ENCODE assay signal across 9 cellular contexts in the genomic region with DNA sequence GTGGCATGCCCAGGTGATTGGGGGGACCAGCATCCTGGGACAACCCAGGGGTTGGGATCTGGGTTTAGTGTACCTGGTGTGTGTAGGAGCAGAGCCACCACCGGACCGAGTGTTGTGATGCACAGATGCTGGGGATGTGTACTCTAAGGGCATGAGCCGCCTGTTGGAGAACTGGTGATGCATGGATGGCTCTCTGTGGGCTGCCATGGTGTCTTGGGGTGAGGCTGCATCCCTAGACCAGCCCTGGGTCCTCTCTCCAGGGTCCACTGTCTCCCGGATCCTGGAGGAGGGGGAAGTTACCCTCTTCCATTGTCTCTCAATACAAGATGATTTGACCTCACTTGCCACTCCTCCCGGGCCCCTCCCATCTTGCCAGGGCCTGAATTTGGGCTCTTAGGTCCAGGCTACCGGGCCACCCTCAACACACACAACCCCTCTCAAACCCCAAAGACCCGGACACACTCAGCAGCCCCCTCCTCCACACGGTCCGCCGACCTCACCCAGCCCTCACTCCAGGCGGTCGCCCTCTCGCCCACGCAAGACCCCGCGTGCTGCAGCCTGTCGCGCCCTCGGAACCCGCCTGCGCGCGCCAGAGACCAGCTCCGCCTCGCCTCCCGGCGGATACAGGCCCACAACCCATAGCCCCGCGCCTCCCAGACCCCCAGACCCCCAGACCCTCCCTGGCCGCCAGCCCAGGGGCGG. TPM values are rescaled to one million over a fixed set of nuclear protein-coding genes. Genes with fewer than 3 reads are reported as not detected.
DNase-seq lines count a peak whose midpoint lies in the region; ATAC-seq, FAIRE-seq and TF ChIP-seq lines count a peak whose summit lies in the region.
"Had no signal": no experiment of that assay in that cellular context is flagged by ENCODE, and none has a peak within 500 bp of the region (broad histone marks: within the 10 kb centered on the region; RNA-seq: fewer than 3 reads in every experiment).

No MANE protein-coding gene starts in this region.

- H3K4me1 Mint-ChIP-seq in stimulated activated effector memory CD8-positive, alpha-beta T cell treated with anti-CD3 and anti-CD28 coated beads, Interleukin-12 subunit alpha, Interleukin-12 subunit beta, amount 100 ng/mL, for 72 hours: no peaks in the 10 kb centered on the region

- no peak for TF ChIP-seq CTCF in GM12878 (IDR thresholded peaks at IDR 0.05 in 2 of 3, conservative IDR thresholded peaks at IDR 0.05 in 1 of 3; ENCODE audit: control insufficient read depth in 2 of 3, extremely low read depth in 1 of 3, insufficient read depth in 1 of 3, low read depth in 3 of 3, low read length in 3 of 3)

- TF ChIP-seq POLR2A in GM12878 (IDR thresholded peaks at IDR 0.05; ENCODE audit: low read depth, low read length): no peak

- H3K4me3 ChIP-seq in GM12878: peak overlapping the region; percentile 58; the same call in 1 of the 2 replicates
- H3K4me3 ChIP-seq: SK-N-MC had no signal

- no peaks in the 10 kb centered on the region for H4K20me1 ChIP-seq in GM12878 (ENCODE audit: control insufficient read depth, insufficient read depth)

- BruUV-seq in GM12878 (replicated peaks; lab: Mats Ljungman, UMichigan): no TSS peak

- peak overlapping the region; percentile 75 for H3K4me3 Mint-ChIP-seq in stimulated activated effector memory CD8-positive, alpha-beta T cell treated with anti-CD3 and anti-CD28 coated beads, Interleukin-12 subunit alpha, Interleukin-12 subunit beta, amount 100 ng/mL, for 72 hours

- no peaks in the 10 kb centered on the region for H3K27me3 ChIP-seq in GM12878 (replicated peaks in 1 of 2; ENCODE audit: control insufficient read depth in 2 of 2, insufficient read depth in 2 of 2, low read length in 1 of 2)

- RAD21 ChIA-PET in GM12878 (lab: Charles Lee; ENCODE audit: unreplicated experiment): interaction anchor here (0.6 kb wide), 1 partner anchor 39 kb away, joined by 4 read pairs; no protein-coding TSS in a partner anchor

- no peak for TF ChIP-seq RAD21 in GM12878 (IDR thresholded peaks at IDR 0.05; ENCODE audit: insufficient read depth, low read depth, low read length)

- peak; percentile 39 for DNase-seq in ELF-1 (ENCODE audit: low read depth, low spot score)
- no peak for DNase-seq in GM12878 (ENCODE audit: low read depth, low spot score)
- peak; percentile 67 for DNase-seq in iPS-NIHi7 (ENCODE audit: extremely low spot score)
- DNase-seq in stimulated activated effector memory CD8-positive, alpha-beta T cell treated with anti-CD3 and anti-CD28 coated beads, Interleukin-12 subunit alpha, Interleukin-12 subunit beta, amount 100 ng/mL, for 72 hours (ENCODE audit: low spot score in 2 of 2): peak in 1 of 2 donors; percentile 64
- DNase-seq in activated gamma-delta T cell treated with Interleukin-2 at 50 U/mL for 16 hours: no peak
- no peak for DNase-seq in activated CD8-positive, alpha-beta memory T cell treated with anti-CD3 and anti-CD28 coated beads, Interleukin-2, amount 50 U/mL, for 4 hours

- intact Hi-C loops in GM12878 (cut with micrococcal nuclease; ENCODE audit: unreplicated experiment): no loop called here

- H3K36me3 Mint-ChIP-seq in stimulated activated effector memory CD8-positive, alpha-beta T cell treated with anti-CD3 and anti-CD28 coated beads, Interleukin-12 subunit alpha, Interleukin-12 subunit beta, amount 100 ng/mL, for 72 hours: no peaks in the 10 kb centered on the region

- H3K4me1 ChIP-seq in GM12878 (ENCODE audit: control insufficient read depth, insufficient read depth, low read length): no peaks in the 10 kb centered on the region

- FAIRE-seq in GM12878 (lab: Jason Lieb, UNC): no peak

- H3K9ac ChIP-seq in GM12878 (ENCODE audit: control insufficient read depth, insufficient read depth, low read length): peak overlapping the region; percentile 40; the same call in 1 of the 2 replicates

- H3K79me2 ChIP-seq in GM12878 (ENCODE audit: control insufficient read depth, insufficient read depth, low read length): no peaks in the 10 kb centered on the region

- POLR2A ChIA-PET in GM12878 (lab: Charles Lee): no interaction called here

- no peaks in the 10 kb centered on the region for H3K36me3 ChIP-seq in GM12878 (ENCODE audit: control insufficient read depth in 2 of 2, insufficient read depth in 2 of 2, low read length in 1 of 2)

- SMC1A ChIA-PET in GM12878 (lab: Charles Lee; ENCODE audit: uncharacterized antibody, unreplicated experiment): no interaction called here

- TF ChIP-seq EP300 in GM12878 (IDR thresholded peaks at IDR 0.05; ENCODE audit: borderline replicate concordance in 1 of 2, control insufficient read depth in 1 of 2, low read depth in 2 of 2, low read length in 2 of 2): no peak

- no peak overlapping the region for H3K27ac ChIP-seq in GM12878 (ENCODE audit: control insufficient read depth, insufficient read depth)
- H3K27ac ChIP-seq: SK-N-MC had no signal

- 9% methylated on average over 23 of the region's 31 CpGs for WGBS in GM12878 (ENCODE audit: insufficient coverage, insufficient replicate concordance, low lambda C conversion rate, missing lambda C conversion rate)

- peak overlapping the region; percentile 90 for H2AFZ ChIP-seq in GM12878 (ENCODE audit: control insufficient read depth, low read depth, low read length)

- in situ Hi-C loops in GM12878 (cut with MboI): no loop called here

- H3K9me3 ChIP-seq in GM12878 (replicated peaks; ENCODE audit: control insufficient read depth, insufficient read depth, low read length): no peaks in the 10 kb centered on the region

- peak overlapping the region; percentile 77 for H3K4me2 ChIP-seq in GM12878 (ENCODE audit: control insufficient read depth, insufficient read depth)

- peak overlapping the region; percentile 74 for H3K27ac Mint-ChIP-seq in stimulated activated effector memory CD8-positive, alpha-beta T cell treated with anti-CD3 and anti-CD28 coated beads, Interleukin-12 subunit alpha, Interleukin-12 subunit beta, amount 100 ng/mL, for 72 hours

- CTCF ChIA-PET in GM12878 (lab: Yijun Ruan, JAX): interaction anchor here (0.8 kb wide), 1 partner anchor 75 kb away, joined by 3 read pairs; no protein-coding TSS in a partner anchor

- no peaks in the 10 kb centered on the region for H3K9me3 Mint-ChIP-seq in stimulated activated effector memory CD8-positive, alpha-beta T cell treated with anti-CD3 and anti-CD28 coated beads, Interleukin-12 subunit alpha, Interleukin-12 subunit beta, amount 100 ng/mL, for 72 hours

- ATAC-seq in HG03432 (IDR thresholded peaks at IDR 0.05; ENCODE audit: unreplicated experiment): peak; percentile 11
- peak; percentile 29 for ATAC-seq in GM12878
- peak; percentile 24 for ATAC-seq in stimulated activated effector memory CD8-positive, alpha-beta T cell treated with anti-CD3 and anti-CD28 coated beads, Interleukin-12 subunit alpha, Interleukin-12 subunit beta, amount 100 ng/mL, for 72 hours
- no peak for ATAC-seq in HG02973 (IDR thresholded peaks at IDR 0.05; ENCODE audit: unreplicated experiment)

RNA-seq across cellular contexts. Expression of a gene that starts 0.6 kb away (rescaled TPM):
- total RNA-seq in GM12878 (2013; cell fraction: nucleolus; rRNA removed): 4.9 and 5.6 TPM in 2 replicates
- 0.11 TPM in 2 replicates for total RNA-seq in GM12878 (2014; rRNA removed)
- total RNA-seq in GM12878 (2014; rRNA removed; fragmentation: Illumina TruSeq; extraction: Trizol): 0.09 and 0.18 TPM in 2 replicates
- 0.24 and 0.26 TPM in 2 replicates for total RNA-seq in GM12878 (2021)
- 0.50 TPM for polyA plus RNA-seq in GM12878 (2011; ENCODE audit: low read depth)
- polyA plus RNA-seq in GM12878 (2011; rRNA removed): 0.68 and 0.98 TPM in 2 replicates
- polyA plus RNA-seq in GM12878 (2011; cell fraction: cytosol; rRNA removed): 1.5 and 1.8 TPM in 2 replicates
- polyA plus RNA-seq in GM12878 (2011; cell fraction: nucleus; rRNA removed): 10.7 and 12.9 TPM in 2 replicates
- 0.84 and 1.2 TPM in 2 replicates for polyA plus RNA-seq in GM12878 (2012)
- 0.09 TPM in 1 of 2 replicates, not detected in the other for polyA plus RNA-seq in GM12878 (2014; fragmentation: Illumina TruSeq; extraction: Trizol)
- polyA plus RNA-seq in GM12878 (2014; fragmentation: Nextera tagmentation; extraction: Ambion mirVana): not detected
- polyA plus RNA-seq in GM12878 (2014; rRNA removed): 0.56 and 0.66 TPM in 2 replicates
- under 1 TPM in 1 of 2 experiments, not detected in 1; 0.10 TPM for polyA plus RNA-seq in GM12878 (2016; fragmentation: Nextera tagmentation; extraction: Ambion mirVana)
- polyA minus RNA-seq in GM12878 (2011; rRNA and poly(A)+ RNA removed): 0.22 and 1.1 TPM in 2 replicates
- polyA minus RNA-seq in GM12878 (2011; cell fraction: cytosol; rRNA and poly(A)+ RNA removed): not detected in 2 replicates
- polyA minus RNA-seq in GM12878 (2011; cell fraction: nucleus; rRNA and poly(A)+ RNA removed): 0.67 and 0.73 TPM in 2 replicates

RNA-seq across cellular contexts. Expression of a gene that starts 10.7 kb away (rescaled TPM):
- total RNA-seq in GM12878 (2013; cell fraction: nucleolus; rRNA removed): 37.5 and 48.1 TPM in 2 replicates
- 8.0 and 8.4 TPM in 2 replicates for total RNA-seq in GM12878 (2014; rRNA removed)
- total RNA-seq in GM12878 (2014; rRNA removed; fragmentation: Illumina TruSeq; extraction: Trizol): 4.1 and 5.0 TPM in 2 replicates
- 11.8 and 13.9 TPM in 2 replicates for total RNA-seq in GM12878 (2021)
- 3.7 TPM for polyA plus RNA-seq in GM12878 (2011; ENCODE audit: low read depth)
- 8.5 and 26.6 TPM in 2 replicates for polyA plus RNA-seq in GM12878 (2011; rRNA removed)
- polyA plus RNA-seq in GM12878 (2011; cell fraction: cytosol; rRNA removed): 30.9 and 43.3 TPM in 2 replicates
- 92.0 and 98.4 TPM in 2 replicates for polyA plus RNA-seq in GM12878 (2011; cell fraction: nucleus; rRNA removed)
- polyA plus RNA-seq in GM12878 (2012): 10.6 and 11.7 TPM in 2 replicates
- 2.1 and 7.4 TPM in 2 replicates for polyA plus RNA-seq in GM12878 (2014; fragmentation: Illumina TruSeq; extraction: Trizol)
- polyA plus RNA-seq in GM12878 (2014; fragmentation: Nextera tagmentation; extraction: Ambion mirVana): 1 to 10 TPM in 1 of 2 experiments, under 1 TPM in 1; 0.47 to 1.4 TPM
- polyA plus RNA-seq in GM12878 (2014; rRNA removed): 11.3 and 11.6 TPM in 2 replicates
- 10 to 100 TPM; 10.2 to 14.8 TPM for polyA plus RNA-seq in GM12878 (2016; fragmentation: Nextera tagmentation; extraction: Ambion mirVana)
- 17.8 and 38.4 TPM in 2 replicates for polyA minus RNA-seq in GM12878 (2011; rRNA and poly(A)+ RNA removed)
- 17.9 and 19.4 TPM in 2 replicates for polyA minus RNA-seq in GM12878 (2011; cell fraction: cytosol; rRNA and poly(A)+ RNA removed)
- polyA minus RNA-seq in GM12878 (2011; cell fraction: nucleus; rRNA and poly(A)+ RNA removed): 14.3 and 17.7 TPM in 2 replicates

RNA-seq across cellular contexts. Expression of a gene that starts 36.5 kb away (rescaled TPM):
- total RNA-seq in GM12878 (2013; cell fraction: nucleolus; rRNA removed): 108 and 115 TPM in 2 replicates
- total RNA-seq in GM12878 (2014; rRNA removed) (175 and 179 TPM in 2 replicates), GM12878 (2014; rRNA removed; fragmentation: Illumina TruSeq; extraction: Trizol) (254 and 257 TPM in 2 replicates), GM12878 (2021) (111 and 112 TPM in 2 replicates)
- polyA plus RNA-seq in GM12878 (2011; ENCODE audit: low read depth): 44.6 TPM
- polyA plus RNA-seq in GM12878 (2011; rRNA removed) (68.4 and 121 TPM in 2 replicates), GM12878 (2014; fragmentation: Illumina TruSeq; extraction: Trizol) (324 and 433 TPM in 2 replicates), GM12878 (2014; fragmentation: Nextera tagmentation; extraction: Ambion mirVana) (100 to 1,000 TPM; 244 to 258 TPM), GM12878 (2014; rRNA removed) (197 and 228 TPM in 2 replicates), GM12878 (2016; fragmentation: Nextera tagmentation; extraction: Ambion mirVana) (100 to 1,000 TPM; 240 to 251 TPM)
- 214 and 250 TPM in 2 replicates for polyA plus RNA-seq in GM12878 (2011; cell fraction: cytosol; rRNA removed)
- 76.5 and 82.6 TPM in 2 replicates for polyA plus RNA-seq in GM12878 (2011; cell fraction: nucleus; rRNA removed)
- 121 and 175 TPM in 2 replicates for polyA plus RNA-seq in GM12878 (2012)
- polyA minus RNA-seq in GM12878 (2011; rRNA and poly(A)+ RNA removed): 175 and 182 TPM in 2 replicates
- 36.2 and 58.3 TPM in 2 replicates for polyA minus RNA-seq in GM12878 (2011; cell fraction: cytosol; rRNA and poly(A)+ RNA removed)
- polyA minus RNA-seq in GM12878 (2011; cell fraction: nucleus; rRNA and poly(A)+ RNA removed): 57.3 and 92.8 TPM in 2 replicates

RNA-seq across cellular contexts. Expression of a gene that starts 37.4 kb away (rescaled TPM):
- 33.2 and 34.3 TPM in 2 replicates for total RNA-seq in GM12878 (2013; cell fraction: nucleolus; rRNA removed)
- total RNA-seq in GM12878 (2014; rRNA removed): 170 and 177 TPM in 2 replicates
- total RNA-seq in GM12878 (2014; rRNA removed; fragmentation: Illumina TruSeq; extraction: Trizol): 81.7 and 82.2 TPM in 2 replicates
- total RNA-seq in GM12878 (2021): 126 and 127 TPM in 2 replicates
- polyA plus RNA-seq in GM12878 (2011; ENCODE audit: low read depth): 65.3 TPM
- 57.4 and 87.1 TPM in 2 replicates for polyA plus RNA-seq in GM12878 (2011; rRNA removed)
- polyA plus RNA-seq in GM12878 (2011; cell fraction: cytosol; rRNA removed): 128 and 167 TPM in 2 replicates
- 69.8 and 82.1 TPM in 2 replicates for polyA plus RNA-seq in GM12878 (2011; cell fraction: nucleus; rRNA removed)
- 80.9 and 87.1 TPM in 2 replicates for polyA plus RNA-seq in GM12878 (2012)
- polyA plus RNA-seq in GM12878 (2014; fragmentation: Illumina TruSeq; extraction: Trizol): 65.0 and 89.3 TPM in 2 replicates
- 10 to 100 TPM; 57.8 to 96.9 TPM for polyA plus RNA-seq in GM12878 (2014; fragmentation: Nextera tagmentation; extraction: Ambion mirVana)
- polyA plus RNA-seq in GM12878 (2014; rRNA removed): 136 and 145 TPM in 2 replicates
- polyA plus RNA-seq in GM12878 (2016; fragmentation: Nextera tagmentation; extraction: Ambion mirVana): 10 to 100 TPM; 56.0 to 71.2 TPM
- 126 and 176 TPM in 2 replicates for polyA minus RNA-seq in GM12878 (2011; rRNA and poly(A)+ RNA removed)
- 67.6 and 74.1 TPM in 2 replicates for polyA minus RNA-seq in GM12878 (2011; cell fraction: cytosol; rRNA and poly(A)+ RNA removed)
- polyA minus RNA-seq in GM12878 (2011; cell fraction: nucleus; rRNA and poly(A)+ RNA removed): 20.8 and 41.9 TPM in 2 replicates

Comparison
In these comparisons a context has a peak if more than half of its experiments do, and no peak if none do; other contexts are left out.
1. DNase-seq: peak in ELF-1 (single experiment) and iPS-NIHi7 (single experiment); none in GM12878 (single experiment), activated gamma-delta T cell treated with Interleukin-2 at 50 U/mL for 16 hours (single experiment) and activated CD8-positive, alpha-beta memory T cell treated with anti-CD3 and anti-CD28 coated beads, Interleukin-2, amount 50 U/mL, for 4 hours (single experiment).